In genomic region chr11:9748361-9748970, GRCh38 we compare ENCODE assay signal across 8 cellular contexts.
DNase-seq lines count a peak whose midpoint lies in the region; ATAC-seq and TF ChIP-seq lines count a peak whose summit lies in the region.

No MANE protein-coding gene starts in this region.

- in situ Hi-C loops in G401 (cut with HindIII; ENCODE audit: low sequenced_read_pairs): loop anchor here (10.0 kb wide), 1 partner anchor 74 kb away; no protein-coding TSS in a partner anchor
- in situ Hi-C loops in astrocyte of the spinal cord (cut with HindIII; ENCODE audit: low sequenced_read_pairs): no loop called here

- peak; percentile 77 for TF ChIP-seq CTCF in astrocyte of the spinal cord (IDR thresholded peaks at IDR 0.05; ENCODE audit: low read depth, low read length)

- peak; percentile 59 for ATAC-seq in GM21528 (IDR thresholded peaks at IDR 0.05; ENCODE audit: low FRiP score, unreplicated experiment)

- DNase-seq in G401 (ENCODE audit: low spot score): peak; percentile 47
- peak; percentile 75 for DNase-seq in Jurkat, Clone E6-1 (ENCODE audit: low read depth, low spot score)
- DNase-seq in SW 1271 (lab: John Stamatoyannopoulos, UW): peak; percentile 68 to 82
- peak; percentile 81 for DNase-seq in astrocyte of the spinal cord (ENCODE audit: low read depth, low spot score)
- DNase-seq in inferior parietal cortex (ENCODE audit: extremely low spot score): peak; percentile 70
- peak; percentile 35 to 41 for DNase-seq in stimulated activated CD4-positive, alpha-beta T cell treated with anti-CD3 and anti-CD28 coated beads, Interleukin-2, amount 100 ng/mL, for 48 hours
- DNase-seq in retina: no peak

- H3K4me3 ChIP-seq in Jurkat, Clone E6-1 (ENCODE audit: low read length): no peak overlapping the region
- H3K4me3 ChIP-seq in astrocyte of the spinal cord (ENCODE audit: low read depth, low read length): no peak overlapping the region
